16 cellular contexts compared by ENCODE assay signal in the genomic region with DNA sequence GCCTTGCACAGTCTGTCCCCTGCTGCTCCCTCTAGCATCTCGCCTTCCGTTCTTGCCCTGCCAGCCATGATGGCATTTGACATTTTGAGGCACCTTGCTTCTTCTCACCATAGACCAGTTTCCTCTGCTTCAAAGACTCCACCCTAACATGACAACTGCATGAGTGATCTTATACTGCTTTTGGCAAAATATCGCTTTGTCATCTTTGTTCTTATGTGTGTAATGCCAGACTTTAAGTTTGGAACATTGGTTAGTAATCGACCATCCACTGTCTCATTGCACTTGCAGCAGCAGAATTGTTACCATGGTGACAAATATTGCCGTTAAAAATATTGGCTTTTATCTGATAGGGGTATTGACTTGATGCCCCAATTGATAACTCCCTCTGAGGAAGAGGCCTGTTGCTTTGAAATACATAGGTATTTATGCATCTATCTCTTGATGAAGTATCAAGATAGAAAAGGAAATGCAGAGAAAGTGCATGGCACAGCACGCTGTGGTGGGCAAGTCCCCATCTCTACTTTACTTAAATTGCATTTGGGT. TPM values are rescaled to one million over a fixed set of nuclear protein-coding genes. Genes with fewer than 3 reads are reported as not detected.
DNase-seq lines count a peak whose midpoint lies in the region; ATAC-seq and TF ChIP-seq lines count a peak whose summit lies in the region.
"Had no signal": no experiment of that assay in that cellular context is flagged by ENCODE, and none has a peak within 500 bp of the region (broad histone marks: within the 10 kb centered on the region; RNA-seq: fewer than 3 reads in every experiment).

No MANE protein-coding gene starts in this region.

- H2BK120ac ChIP-seq in mesenchymal stem cell (ENCODE audit: low read depth, low read length) = no peak overlapping the region

- H3K4me3 ChIP-seq in prostate gland (no peak overlapping the region), mesenchymal stem cell (ENCODE audit: insufficient read depth in 1 of 2, low read depth in 1 of 2, low read length in 2 of 2) (no peak overlapping the region)
- H3K4me3 ChIP-seq: ovary had no signal

- TF ChIP-seq CTCF in prostate gland (IDR thresholded peaks at IDR 0.05) = no peak

- no peaks in the 10 kb centered on the region for H3K36me3 ChIP-seq in prostate gland
- H3K36me3 ChIP-seq in mesenchymal stem cell (ENCODE audit: control insufficient read depth in 1 of 2, insufficient read depth in 2 of 2, low read depth in 1 of 2, low read length in 2 of 2) = no peaks in the 10 kb centered on the region
- H3K36me3 ChIP-seq: ovary had no signal

- WGBS in prostate gland = 71% methylated on average over 6 of the region's 6 CpGs
- WGBS in mesenchymal stem cell = 87% methylated on average over 5 of the region's 6 CpGs

- H3K4me1 ChIP-seq in prostate gland (replicated peaks) (no peaks in the 10 kb centered on the region), mesenchymal stem cell (ENCODE audit: control insufficient read depth, insufficient read depth, low read depth, low read length) (no peaks in the 10 kb centered on the region)

- TF ChIP-seq POLR2A in prostate gland (IDR thresholded peaks at IDR 0.05) = no peak

- no peaks in the 10 kb centered on the region for H3K79me1 ChIP-seq in mesenchymal stem cell (replicated peaks; ENCODE audit: low read length, poor library complexity, severe bottlenecking)

- H3K4me2 ChIP-seq in mesenchymal stem cell (ENCODE audit: low read length, poor library complexity, severe bottlenecking) = no peak overlapping the region
- H3K4me2 ChIP-seq: KMS-11 had no signal

- H3K9me3 ChIP-seq in prostate gland = no peaks in the 10 kb centered on the region
- no peaks in the 10 kb centered on the region for H3K9me3 ChIP-seq in mesenchymal stem cell (ENCODE audit: control insufficient read depth, low read length)
- H3K9me3 ChIP-seq: ovary had no signal

- H4K8ac ChIP-seq in mesenchymal stem cell (ENCODE audit: low read length) = no peak overlapping the region

- H3K4ac ChIP-seq in mesenchymal stem cell (ENCODE audit: low read depth in 1 of 2, low read length in 2 of 2) = no peak overlapping the region

- H3K9ac ChIP-seq in mesenchymal stem cell (ENCODE audit: low read length) = no peak overlapping the region
- H3K9ac ChIP-seq: KMS-11 had no signal

- H3K27ac ChIP-seq in prostate gland = no peak overlapping the region
- no peak overlapping the region for H3K27ac ChIP-seq in mesenchymal stem cell (ENCODE audit: low read length, poor library complexity, severe bottlenecking)
- H3K27ac ChIP-seq: KMS-11, ovary had no signal

- H3K27me3 ChIP-seq in prostate gland (replicated peaks; ENCODE audit: insufficient read depth) = no peaks in the 10 kb centered on the region
- H3K27me3 ChIP-seq in mesenchymal stem cell (ENCODE audit: control insufficient read depth in 1 of 2, insufficient read depth in 1 of 2, low read length in 2 of 2) = peaks cover 10% of the 10 kb centered on the region in 2 experiments
- H3K27me3 ChIP-seq: ovary had no signal

- no peak overlapping the region for H2BK15ac ChIP-seq in mesenchymal stem cell (ENCODE audit: low read depth, poor library complexity, severe bottlenecking)

- H2AFZ ChIP-seq in mesenchymal stem cell (ENCODE audit: low read depth, low read length) = no peak overlapping the region

- no peak overlapping the region for H3K23ac ChIP-seq in mesenchymal stem cell (ENCODE audit: low read length in 2 of 2)

- H3K18ac ChIP-seq in mesenchymal stem cell (ENCODE audit: low read depth in 1 of 2, low read length in 2 of 2) = no peak overlapping the region

- H4K91ac ChIP-seq in mesenchymal stem cell (ENCODE audit: low read length) = no peak overlapping the region

- intact Hi-C loops in prostate gland (cut with DNase I) = no loop called here

- ATAC-seq in HG03342 (IDR thresholded peaks at IDR 0.05; ENCODE audit: unreplicated experiment) = no peak

- H2AK5ac ChIP-seq in mesenchymal stem cell (ENCODE audit: low read length, severe bottlenecking) = no peak overlapping the region

- DNase-seq in CD1c-positive myeloid dendritic cell (ENCODE audit: extremely low spot score) (peak; percentile 18), RKO (ENCODE audit: low spot score) (peak; percentile 15), superior temporal gyrus (ENCODE audit: extremely low spot score) (no peak), prostate gland (ENCODE audit: low spot score) (no peak), mesenchymal stem cell (no peak)
- peak; percentile 51 for DNase-seq in activated CD8-positive, alpha-beta memory T cell treated with anti-CD3 and anti-CD28 coated beads, Interleukin-2, amount 50 U/mL, for 48 hours
- DNase-seq in central memory CD4-positive, alpha-beta T cell = peak; percentile 83
- DNase-seq: GDM1; NCI-H1105 treated with DMSO at 0.1 percent for 48 hours; NCI-H345; NK-92 treated with Interleukin-12 subunit alpha and Interleukin-12 subunit beta, amount 100 ng/mL, for 24 hours; ovary; small intestine had no signal

- H3K14ac ChIP-seq in mesenchymal stem cell (ENCODE audit: low read length in 2 of 2) = no peak overlapping the region

- no peak overlapping the region for H2BK12ac ChIP-seq in mesenchymal stem cell (ENCODE audit: low read length in 2 of 2)

- no peak overlapping the region for H2BK5ac ChIP-seq in mesenchymal stem cell (ENCODE audit: low read depth, low read length, poor library complexity, severe bottlenecking)

RNA-seq across cellular contexts. Expression of gene GARIN3, which starts 6.8 kb away (rescaled TPM):
- total RNA-seq in prostate gland = under 1 TPM in 1 of 2 donors, not detected in 1; 0.97 TPM
- not detected for polyA plus RNA-seq in mesenchymal stem cell (2013, experiment 1 of 2)
- not detected for polyA plus RNA-seq in mesenchymal stem cell (2013, experiment 2 of 2)
- total RNA-seq: frontal cortex, ovary had no signal
- polyA plus RNA-seq: ovary, small intestine had no signal

RNA-seq across cellular contexts. Expression of gene MED7, which starts 16.6 kb away (rescaled TPM):
- 10 to 100 TPM; 10.7 to 11.1 TPM for total RNA-seq in prostate gland
- polyA plus RNA-seq in mesenchymal stem cell (2013, experiment 1 of 2) = 11.1 TPM
- polyA plus RNA-seq in mesenchymal stem cell (2013, experiment 2 of 2) = 11.6 TPM

RNA-seq across cellular contexts. Expression of gene ITK, which starts 21.4 kb away (rescaled TPM):
- 1 to 10 TPM; 2.2 to 5.6 TPM for total RNA-seq in prostate gland
- not detected for polyA plus RNA-seq in mesenchymal stem cell (2013, experiment 1 of 2)
- polyA plus RNA-seq in mesenchymal stem cell (2013, experiment 2 of 2) = not detected
- total RNA-seq: frontal cortex had no signal

RNA-seq across cellular contexts. Expression of gene HAVCR2, which starts 50.4 kb away (rescaled TPM):
- 1 to 10 TPM; 1.8 to 2.8 TPM for total RNA-seq in prostate gland
- 0.11 TPM for polyA plus RNA-seq in mesenchymal stem cell (2013, experiment 1 of 2)
- polyA plus RNA-seq in mesenchymal stem cell (2013, experiment 2 of 2) = 0.21 TPM

Comparison
In these comparisons a context has a peak if more than half of its experiments do, and no peak if none do; other contexts are left out.
1. DNase-seq: peak in CD1c-positive myeloid dendritic cell (single experiment), RKO (single experiment), activated CD8-positive, alpha-beta memory T cell treated with anti-CD3 and anti-CD28 coated beads, Interleukin-2, amount 50 U/mL, for 48 hours (single experiment) and central memory CD4-positive, alpha-beta T cell (single experiment); none in superior temporal gyrus (single experiment), prostate gland (single experiment) and mesenchymal stem cell (single experiment).